Comparison of ENCODE assay signal across 8 cellular contexts in genomic region chr1:15411593-15412487, GRCh38. TPM values are rescaled to one million over a fixed set of nuclear protein-coding genes. Genes with fewer than 3 reads are reported as not detected.
A peak's percentile ranks its signal among the peaks of the same experiment; 100 is the strongest.
DNase-seq lines count a peak whose midpoint lies in the region; ATAC-seq and TF ChIP-seq lines count a peak whose summit lies in the region.

No MANE protein-coding gene starts in this region.

- peak overlapping the region; percentile 85 for H3K27ac Mint-ChIP-seq in CD4-positive, alpha-beta T cell
- H3K27ac Mint-ChIP-seq in activated CD4-positive, alpha-beta memory T cell treated with anti-CD3 and anti-CD28 coated beads for 36 hours = peak overlapping the region; percentile 64

- in situ Hi-C loops in KBM-7 (cut with MboI; ENCODE audit: low pct_unique_long_range_greater_than_20kb, low sequenced_read_pairs) = no loop called here

- POLR2A ChIA-PET in CD4-positive, alpha-beta T cell (lab: Charles Lee) = interaction anchor here (0.9 to 1.2 kb wide), 2 partner anchors 19 to 81 kb away, joined by 3 read pairs; no protein-coding TSS in a partner anchor
- POLR2A ChIA-PET in activated CD4-positive, alpha-beta memory T cell treated with anti-CD3 and anti-CD28 coated beads for 36 hours (lab: Charles Lee) = interaction anchor here (1.1 to 1.4 kb wide), 2 partner anchors 20 to 22 kb away, joined by 3 to 4 read pairs; no protein-coding TSS in a partner anchor

- peak overlapping the region; percentile 83 to 95 for H3K4me3 ChIP-seq in neutrophil (ENCODE audit: low read depth in 1 of 2, low read length in 1 of 2)

- intact Hi-C loops in CD4-positive, alpha-beta T cell (cut with DNase I, micrococcal nuclease) = loop anchor here in 1 of 2 experiments (10.0 kb wide), 1 partner anchor 1643 kb away; the partner anchor contains the start of gene SDHB
- intact Hi-C loops in activated CD4-positive, alpha-beta memory T cell treated with anti-CD3 and anti-CD28 coated beads for 36 hours (cut with micrococcal nuclease) = no loop called here

- ATAC-seq in CD4-positive, alpha-beta T cell (ENCODE audit: poor library complexity) = peak; percentile 11
- ATAC-seq in GM21360 (IDR thresholded peaks at IDR 0.05; ENCODE audit: unreplicated experiment) (peak; percentile 28), esophagus mucosa (peak; percentile 9)

- H3K27ac ChIP-seq in CD4-positive, alpha-beta T cell (ENCODE audit: low read depth, low read length) = peak overlapping the region; percentile 51
- peak overlapping the region; percentile 100 for H3K27ac ChIP-seq in neutrophil

- H3K36me3 ChIP-seq in neutrophil = peaks cover 47% of the 10 kb centered on the region

- H3K9me3 ChIP-seq in CD4-positive, alpha-beta T cell (ENCODE audit: control insufficient read depth, low read length) = no peaks in the 10 kb centered on the region
- H3K9me3 ChIP-seq in neutrophil = no peaks in the 10 kb centered on the region

- peaks cover 56% of the 10 kb centered on the region for H3K4me1 Mint-ChIP-seq in CD4-positive, alpha-beta T cell (ENCODE audit: low read depth)
- peaks cover 57% of the 10 kb centered on the region for H3K4me1 Mint-ChIP-seq in activated CD4-positive, alpha-beta memory T cell treated with anti-CD3 and anti-CD28 coated beads for 36 hours (ENCODE audit: low read depth)

- peaks cover 8% of the 10 kb centered on the region for H3K36me3 Mint-ChIP-seq in CD4-positive, alpha-beta T cell (ENCODE audit: low read depth)
- H3K36me3 Mint-ChIP-seq in activated CD4-positive, alpha-beta memory T cell treated with anti-CD3 and anti-CD28 coated beads for 36 hours = peaks cover 11% of the 10 kb centered on the region

- peaks cover 58 to 62% of the 10 kb centered on the region in 2 experiments for H3K4me1 ChIP-seq in neutrophil (ENCODE audit: control insufficient read depth in 1 of 2, insufficient read depth in 1 of 2, low read depth in 1 of 2, low read length in 1 of 2)

- H3K4me3 Mint-ChIP-seq in CD4-positive, alpha-beta T cell = peak overlapping the region; percentile 97
- H3K4me3 Mint-ChIP-seq in activated CD4-positive, alpha-beta memory T cell treated with anti-CD3 and anti-CD28 coated beads for 36 hours = peak overlapping the region; percentile 92

- peak in 4 of 10 experiments; percentile 17 to 44 (median 36) for DNase-seq in CD4-positive, alpha-beta T cell
- DNase-seq in KBM-7 (peak; percentile 85), A172 (ENCODE audit: low spot score) (no peak), NCI-H345 treated with DMSO at 0.1 percent for 48 hours (lab: John Stamatoyannopoulos, UW; ENCODE audit: unreplicated experiment) (no peak)
- peak; percentile 78 for DNase-seq in activated CD4-positive, alpha-beta memory T cell treated with anti-CD3 and anti-CD28 coated beads for 36 hours

- H3K27me3 Mint-ChIP-seq in CD4-positive, alpha-beta T cell = no peaks in the 10 kb centered on the region
- H3K27me3 Mint-ChIP-seq in activated CD4-positive, alpha-beta memory T cell treated with anti-CD3 and anti-CD28 coated beads for 36 hours = no peaks in the 10 kb centered on the region

- H3K27me3 ChIP-seq in CD4-positive, alpha-beta T cell (ENCODE audit: control insufficient read depth, insufficient read depth, low read length) = no peaks in the 10 kb centered on the region
- H3K27me3 ChIP-seq in neutrophil = peaks cover 4% of the 10 kb centered on the region

- CTCF ChIA-PET in CD4-positive, alpha-beta T cell (lab: Charles Lee) = interaction anchor here (1.5 to 1.9 kb wide), 2 partner anchors 19 to 89 kb away, joined by 5 to 9 read pairs; no protein-coding TSS in a partner anchor
- CTCF ChIA-PET in activated CD4-positive, alpha-beta memory T cell treated with anti-CD3 and anti-CD28 coated beads for 36 hours (lab: Charles Lee) = interaction anchor here (1.0 to 2.0 kb wide), 4 partner anchors 19 to 421 kb away, joined by 3 to 14 read pairs (median 9); no protein-coding TSS in a partner anchor

- TF ChIP-seq CTCF in CD4-positive, alpha-beta T cell (IDR thresholded peaks at IDR 0.05) = no peak
- TF ChIP-seq CTCF in neutrophil (IDR thresholded peaks at IDR 0.05) = peak; percentile 25

- no peaks in the 10 kb centered on the region for H3K9me3 Mint-ChIP-seq in CD4-positive, alpha-beta T cell
- no peaks in the 10 kb centered on the region for H3K9me3 Mint-ChIP-seq in activated CD4-positive, alpha-beta memory T cell treated with anti-CD3 and anti-CD28 coated beads for 36 hours

RNA-seq across cellular contexts. Expression of gene EFHD2, which starts 2.2 kb away (rescaled TPM):
- 10 to 100 TPM; 79.1 to 80.9 TPM for total RNA-seq in CD4-positive, alpha-beta T cell
- total RNA-seq in activated CD4-positive, alpha-beta memory T cell treated with anti-CD3 and anti-CD28 coated beads for 36 hours = 10 to 100 TPM; 60.4 to 61.3 TPM
- 38.3 TPM for total RNA-seq in esophagus mucosa
- 55.7 and 58.5 TPM in 2 replicates for total RNA-seq in A172 (2014; rRNA removed; shearing (Covaris generic))

RNA-seq across cellular contexts. Expression of gene CTRC, which starts 26.4 kb away (rescaled TPM):
- 1 to 10 TPM in 1 of 2 experiments, under 1 TPM in 1; 0.41 to 1.2 TPM for total RNA-seq in CD4-positive, alpha-beta T cell
- under 1 TPM in 1 of 2 experiments, not detected in 1; 0.31 TPM for total RNA-seq in activated CD4-positive, alpha-beta memory T cell treated with anti-CD3 and anti-CD28 coated beads for 36 hours
- total RNA-seq in esophagus mucosa = not detected
- not detected in 2 replicates for total RNA-seq in A172 (2014; rRNA removed; shearing (Covaris generic))

RNA-seq across cellular contexts. Expression of gene CELA2A, which starts 44.7 kb away (rescaled TPM):
- total RNA-seq in CD4-positive, alpha-beta T cell = not detected
- total RNA-seq in activated CD4-positive, alpha-beta memory T cell treated with anti-CD3 and anti-CD28 coated beads for 36 hours = not detected
- 0.36 TPM for total RNA-seq in esophagus mucosa
- not detected in 2 replicates for total RNA-seq in A172 (2014; rRNA removed; shearing (Covaris generic))

Comparison
In these comparisons a context has a peak if more than half of its experiments do, and no peak if none do; other contexts are left out.
1. DNase-seq: peak in KBM-7 (single experiment) and activated CD4-positive, alpha-beta memory T cell treated with anti-CD3 and anti-CD28 coated beads for 36 hours (single experiment); none in A172 (single experiment) and NCI-H345 treated with DMSO at 0.1 percent for 48 hours (single experiment).
2. Peak in every context shown above with its lines, with median percentiles within 50 percentile points of each other: ATAC-seq.